Comparison of ENCODE assay signal across 17 cellular contexts in the genomic region with DNA sequence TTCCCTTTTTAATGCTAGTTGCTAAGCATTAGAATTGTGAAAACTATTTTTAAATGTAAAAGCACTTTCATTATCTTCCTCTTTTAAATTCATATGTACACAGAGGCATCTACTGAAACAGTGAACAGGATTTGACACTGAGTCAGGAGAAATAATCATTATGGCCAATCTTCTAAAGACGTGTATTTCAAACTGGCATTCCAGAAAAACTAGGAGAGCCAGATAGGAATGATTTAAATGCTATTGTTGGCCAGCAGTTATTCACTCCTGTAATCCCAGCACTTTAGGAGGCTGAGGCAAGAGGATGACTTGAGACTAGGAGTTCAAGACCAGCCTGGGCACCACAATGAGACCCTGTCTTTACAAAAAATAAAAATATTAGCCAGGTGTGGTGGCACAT.
A peak's percentile ranks its signal among the peaks of the same experiment; 100 is the strongest.
DNase-seq lines count a peak whose midpoint lies in the region; ATAC-seq, FAIRE-seq and TF ChIP-seq lines count a peak whose summit lies in the region.
"Had no signal": no experiment of that assay in that cellular context is flagged by ENCODE, and none has a peak within 500 bp of the region (broad histone marks: within the 10 kb centered on the region; RNA-seq: fewer than 3 reads in every experiment).

No MANE protein-coding gene starts in this region.

- ATAC-seq in K562: no peak

- no peak overlapping the region for H3K27ac Mint-ChIP-seq in progenitor cell of endocrine pancreas
- H3K27ac Mint-ChIP-seq in glutamatergic neuron (ENCODE audit: unreplicated experiment): no peak overlapping the region
- H3K27ac Mint-ChIP-seq in activated naive CD4-positive, alpha-beta T cell treated with anti-CD3 and anti-CD28 coated beads, Interleukin-2, amount 10 ng/mL, durations not matched to agents 7 days and 5 days: no peak overlapping the region
- H3K27ac Mint-ChIP-seq: CD4-positive, alpha-beta T cell had no signal

- H3K4me2 ChIP-seq in KMS-11 (peak overlapping the region; percentile 7; the same call in 1 of the 2 replicates), K562 (ENCODE audit: insufficient read depth, low read length) (no peak overlapping the region)

- H3K27me3 Mint-ChIP-seq in progenitor cell of endocrine pancreas (no peaks in the 10 kb centered on the region), glutamatergic neuron (ENCODE audit: unreplicated experiment) (no peaks in the 10 kb centered on the region)
- H3K27me3 Mint-ChIP-seq in activated naive CD4-positive, alpha-beta T cell treated with anti-CD3 and anti-CD28 coated beads, Interleukin-2, amount 10 ng/mL, durations not matched to agents 7 days and 5 days: no peaks in the 10 kb centered on the region
- H3K27me3 Mint-ChIP-seq: CD4-positive, alpha-beta T cell had no signal

- 13% methylated on average over 1 of the region's 1 CpG for WGBS in K562 (ENCODE audit: insufficient coverage, low coverage, missing lambda C conversion rate)

- POLR2A ChIA-PET in K562 (lab: Yijun Ruan, JAX): no interaction called here

- no peak for TF ChIP-seq EP300 in K562 (IDR thresholded peaks at IDR 0.05; ENCODE audit: low read length)

- H2AFZ ChIP-seq in KMS-11 (ENCODE audit: low read depth): no peak overlapping the region
- H2AFZ ChIP-seq in K562 (ENCODE audit: low read depth, low read length): peak overlapping the region; percentile 52

- no peaks in the 10 kb centered on the region for H3K9me3 ChIP-seq in K562 (replicated peaks; ENCODE audit: control insufficient read depth, insufficient read depth, low read depth, low read length)
- H3K9me3 ChIP-seq in MG63: no peaks in the 10 kb centered on the region
- H3K9me3 ChIP-seq: Caco-2 had no signal

- no peak for TF ChIP-seq POLR2A in K562 (conservative IDR thresholded peaks at IDR 0.05)

- H3K4me1 ChIP-seq in KMS-11 (ENCODE audit: low read depth, poor library complexity, severe bottlenecking): peaks cover 53% of the 10 kb centered on the region
- H3K4me1 ChIP-seq in K562 (replicated peaks in 1 of 2; ENCODE audit: control insufficient read depth in 2 of 2, insufficient read depth in 2 of 2, low read length in 2 of 2): 0 out of 5 replicates have a peak, but pooled peaks cover 0 to 5% of the 10 kb centered on the region in 2 experiments

- no peaks in the 10 kb centered on the region for H3K9me1 ChIP-seq in K562 (ENCODE audit: control insufficient read depth, insufficient read depth, low read length)

- CTCF ChIA-PET in K562 (lab: Yijun Ruan, JAX; ENCODE audit: low intra/inter-chr PET ratio): no interaction called here
- CTCF ChIA-PET in activated naive CD4-positive, alpha-beta T cell treated with anti-CD3 and anti-CD28 coated beads, Interleukin-2, amount 10 ng/mL, durations not matched to agents 7 days and 5 days (lab: Charles Lee): no interaction called here

- H4K20me1 ChIP-seq in KMS-11 (ENCODE audit: insufficient read depth): no peaks in the 10 kb centered on the region
- H4K20me1 ChIP-seq in K562 (replicated peaks; ENCODE audit: control insufficient read depth, insufficient read depth, low read length): no peaks in the 10 kb centered on the region

- no peak overlapping the region for H3K9ac ChIP-seq in KMS-11
- H3K9ac ChIP-seq in K562 (ENCODE audit: insufficient read depth in 1 of 2, low read depth in 2 of 2, low read length in 2 of 2): no peak overlapping the region

- TF ChIP-seq CTCF in KMS-11 (conservative IDR thresholded peaks at IDR 0.05; ENCODE audit: low read depth, low read length) (no peak), K562 (IDR thresholded peaks at IDR 0.05 in 2 of 3, conservative IDR thresholded peaks at IDR 0.05 in 1 of 3; ENCODE audit: insufficient read depth in 2 of 3, low read depth in 1 of 3, low read length in 3 of 3) (no peak), progenitor cell of endocrine pancreas (IDR thresholded peaks at IDR 0.05; ENCODE audit: unreplicated experiment) (no peak), glutamatergic neuron (IDR thresholded peaks at IDR 0.05; ENCODE audit: partially characterized antibody, unreplicated experiment) (no peak)

- no peaks in the 10 kb centered on the region for H3K79me2 ChIP-seq in KMS-11 (ENCODE audit: insufficient read depth, low read depth)
- H3K79me2 ChIP-seq in K562 (ENCODE audit: control insufficient read depth, insufficient read depth, low read length): no peaks in the 10 kb centered on the region

- H3K27me3 ChIP-seq in KMS-11 (ENCODE audit: insufficient read depth, low read depth) (no peaks in the 10 kb centered on the region), K562 (ENCODE audit: control insufficient read depth in 2 of 2, insufficient read depth in 2 of 2, low read length in 2 of 2) (no peaks in the 10 kb centered on the region), MG63 (no peaks in the 10 kb centered on the region)

- H3K9me3 Mint-ChIP-seq in progenitor cell of endocrine pancreas (ENCODE audit: low read depth) (peaks cover 3% of the 10 kb centered on the region), glutamatergic neuron (ENCODE audit: unreplicated experiment) (no peaks in the 10 kb centered on the region)
- H3K9me3 Mint-ChIP-seq in activated naive CD4-positive, alpha-beta T cell treated with anti-CD3 and anti-CD28 coated beads, Interleukin-2, amount 10 ng/mL, durations not matched to agents 7 days and 5 days: no peaks in the 10 kb centered on the region
- H3K9me3 Mint-ChIP-seq: CD4-positive, alpha-beta T cell had no signal

- H3K4me3 ChIP-seq in KMS-11 (IDR thresholded peaks at IDR 0.05; ENCODE audit: insufficient read depth, low read depth, low read length) (no peak overlapping the region), K562 (no peak overlapping the region), MG63 (no peak overlapping the region)

- no peak for TF ChIP-seq RAD21 in K562 (CRISPR knock-in tag; conservative IDR thresholded peaks at IDR 0.05 in 1 of 2, IDR thresholded peaks at IDR 0.05 in 1 of 2)

- DNase-seq in NOMO-1 treated with DMSO at 0.1 percent for 48 hours (lab: John Stamatoyannopoulos, UW; ENCODE audit: unreplicated experiment) (peak; percentile 13), NOMO-1 treated with dmso at 0.1 percent for 144 hours (lab: John Stamatoyannopoulos, UW; ENCODE audit: unreplicated experiment) (no peak), K562 (ENCODE audit: extremely low read depth in 1 of 4, low spot score in 3 of 4) (no peak), progenitor cell of endocrine pancreas (ENCODE audit: low spot score, unreplicated experiment) (no peak), MG63 (no peak), glutamatergic neuron (no peak)
- DNase-seq in activated naive CD4-positive, alpha-beta T cell treated with anti-CD3 and anti-CD28 coated beads, Interleukin-2, amount 10 ng/mL, durations not matched to agents 7 days and 5 days: no peak
- DNase-seq: Caco-2; CD4-positive, alpha-beta T cell; GDM1; H7; NCI-H1105 treated with DMSO at 0.1 percent for 48 hours; NCI-H1694 treated with DMSO at 0.1 percent for 48 hours; SHP77 treated with DMSO at 0.1 percent for 48 hours had no signal

- H3K4me1 Mint-ChIP-seq in progenitor cell of endocrine pancreas (ENCODE audit: low read depth) (no peaks in the 10 kb centered on the region), glutamatergic neuron (ENCODE audit: low read depth, unreplicated experiment) (no peaks in the 10 kb centered on the region)
- H3K4me1 Mint-ChIP-seq in activated naive CD4-positive, alpha-beta T cell treated with anti-CD3 and anti-CD28 coated beads, Interleukin-2, amount 10 ng/mL, durations not matched to agents 7 days and 5 days: peaks cover 22% of the 10 kb centered on the region

- intact Hi-C loops in K562 (cut with micrococcal nuclease): loop anchor here (5.0 kb wide), 1 partner anchor 52 kb away; no protein-coding TSS in a partner anchor

- no peak overlapping the region for H3K4me3 Mint-ChIP-seq in progenitor cell of endocrine pancreas (ENCODE audit: low read depth)
- H3K4me3 Mint-ChIP-seq in glutamatergic neuron (ENCODE audit: unreplicated experiment): no peak overlapping the region
- no peak overlapping the region for H3K4me3 Mint-ChIP-seq in activated naive CD4-positive, alpha-beta T cell treated with anti-CD3 and anti-CD28 coated beads, Interleukin-2, amount 10 ng/mL, durations not matched to agents 7 days and 5 days
- H3K4me3 Mint-ChIP-seq: CD4-positive, alpha-beta T cell had no signal

- in situ Hi-C loops in K562 (cut with MboI): no loop called here

- H3K27ac ChIP-seq in KMS-11: no peak overlapping the region
- no peak overlapping the region for H3K27ac ChIP-seq in K562 (ENCODE audit: extremely low read depth, low read depth, low read length)
- H3K27ac ChIP-seq: 22Rv1, HL-60 had no signal

- BruUV-seq in K562 (replicated peaks; lab: Mats Ljungman, UMichigan): no TSS peak

- H3K36me3 ChIP-seq in KMS-11 (ENCODE audit: insufficient read depth) (no peaks in the 10 kb centered on the region), K562 (ENCODE audit: control insufficient read depth, insufficient read depth, low read length) (no peaks in the 10 kb centered on the region), MG63 (no peaks in the 10 kb centered on the region)

- no peak for FAIRE-seq in K562 (lab: Jason Lieb, UNC)

- H3K36me3 Mint-ChIP-seq in progenitor cell of endocrine pancreas (ENCODE audit: insufficient read depth) (no peaks in the 10 kb centered on the region), glutamatergic neuron (ENCODE audit: unreplicated experiment) (no peaks in the 10 kb centered on the region)
- no peaks in the 10 kb centered on the region for H3K36me3 Mint-ChIP-seq in activated naive CD4-positive, alpha-beta T cell treated with anti-CD3 and anti-CD28 coated beads, Interleukin-2, amount 10 ng/mL, durations not matched to agents 7 days and 5 days
